2 cellular contexts compared by ENCODE assay signal in genomic region chr6:151325075-151326050, GRCh38.
TF ChIP-seq lines count a peak whose summit lies in the region.

No MANE protein-coding gene starts in this region.

TF ChIP-seq in IMR-90, 13 proteins besides CTCF, POLR2A, EP300 and RAD21 (continued from another document):
- TF ChIP-seq ELK1 (IDR thresholded peaks at IDR 0.05; ENCODE audit: borderline replicate concordance, low read depth, low read length) (no peak), SMC3 (IDR thresholded peaks at IDR 0.05; ENCODE audit: low read depth, low read length) (no peak), NFE2L2 (IDR thresholded peaks at IDR 0.05; ENCODE audit: low read depth, low read length) (no peak), CHD1 (IDR thresholded peaks at IDR 0.05; ENCODE audit: low read depth, low read length) (0 out of 2 replicates have a peak, but pooled peaks have one; percentile 10), MAZ (IDR thresholded peaks at IDR 0.05; ENCODE audit: borderline replicate concordance, low read depth, low read length) (no peak), USF2 (IDR thresholded peaks at IDR 0.05; ENCODE audit: low read depth, low read length) (peak; percentile 86)

TF ChIP-seq in endothelial cell of umbilical vein, 7 proteins besides CTCF, POLR2A, EP300 and RAD21 (continued from another document):
- TF ChIP-seq MAX (IDR thresholded peaks at IDR 0.05; ENCODE audit: insufficient read depth, insufficient read length), result peak; percentile 77
